In genomic region chr10:22317771-22318565, GRCh38 we compare ENCODE assay signal across 2 cellular contexts.
TF ChIP-seq lines count a peak whose summit lies in the region.

No MANE protein-coding gene starts in this region.

TF ChIP-seq in IMR-90, 13 proteins besides CTCF, POLR2A, EP300 and RAD21:
- TF ChIP-seq NFE2L2 (IDR thresholded peaks at IDR 0.05; ENCODE audit: low read depth, low read length): no peak
- no peak for TF ChIP-seq BHLHE40 (IDR thresholded peaks at IDR 0.05; ENCODE audit: low read depth, low read length)
- TF ChIP-seq SMC3 (IDR thresholded peaks at IDR 0.05; ENCODE audit: low read depth, low read length): no peak
- TF ChIP-seq FOS (IDR thresholded peaks at IDR 0.05; ENCODE audit: low read depth, low read length): no peak
- no peak for TF ChIP-seq USF2 (IDR thresholded peaks at IDR 0.05; ENCODE audit: low read depth, low read length)
- TF ChIP-seq RFX5 (IDR thresholded peaks at IDR 0.05; ENCODE audit: low read depth, low read length): no peak
- no peak for TF ChIP-seq CHD1 (IDR thresholded peaks at IDR 0.05; ENCODE audit: low read depth, low read length)
- TF ChIP-seq RCOR1 (IDR thresholded peaks at IDR 0.05; ENCODE audit: insufficient replicate concordance, low read length): no peak
- no peak for TF ChIP-seq MAZ (IDR thresholded peaks at IDR 0.05; ENCODE audit: borderline replicate concordance, low read depth, low read length)
- no peak for TF ChIP-seq MXI1 (IDR thresholded peaks at IDR 0.05; ENCODE audit: borderline replicate concordance, low read depth, low read length)
- TF ChIP-seq CEBPB (IDR thresholded peaks at IDR 0.05; ENCODE audit: low read depth, low read length): no peak
- TF ChIP-seq ELK1 (IDR thresholded peaks at IDR 0.05; ENCODE audit: borderline replicate concordance, low read depth, low read length): no peak
- no peak for TF ChIP-seq MAFK (IDR thresholded peaks at IDR 0.05; ENCODE audit: low read depth, low read length)

TF ChIP-seq in GM12878, 131 proteins besides CTCF, POLR2A, EP300 and RAD21:
- TF ChIP-seq RBBP5 (conservative IDR thresholded peaks at IDR 0.05) (no peak), JUND (IDR thresholded peaks at IDR 0.05; ENCODE audit: low read depth, low read length) (no peak), ZBTB4 (CRISPR knock-in tag; IDR thresholded peaks at IDR 0.05) (no peak), CBFB (IDR thresholded peaks at IDR 0.05; ENCODE audit: low read depth) (no peak), ZNF274 (IDR thresholded peaks at IDR 0.05; ENCODE audit: insufficient read depth, insufficient read length) (no peak), NKRF (conservative IDR thresholded peaks at IDR 0.05) (no peak), RUNX3 (IDR thresholded peaks at IDR 0.05; ENCODE audit: low read length) (no peak), POLR2AphosphoS2 (IDR thresholded peaks at IDR 0.05; ENCODE audit: low read depth, low read length) (no peak), MTA3 (IDR thresholded peaks at IDR 0.05; ENCODE audit: borderline replicate concordance, low read length) (no peak), STAT3 (IDR thresholded peaks at IDR 0.05; ENCODE audit: low read depth, low read length) (no peak), PAX8 (IDR thresholded peaks at IDR 0.05) (no peak), NRF1 (conservative IDR thresholded peaks at IDR 0.05; ENCODE audit: low read depth, low read length) (no peak), BCL3 (IDR thresholded peaks at IDR 0.05; ENCODE audit: borderline replicate concordance, insufficient read depth, low read depth, low read length, poor library complexity, severe bottlenecking) (no peak), ATF7 (IDR thresholded peaks at IDR 0.05; ENCODE audit: low read depth) (no peak), HDAC2 (IDR thresholded peaks at IDR 0.05) (no peak), BACH1 (IDR thresholded peaks at IDR 0.05; ENCODE audit: borderline replicate concordance) (no peak)
- TF ChIP-seq, protein P1, sequence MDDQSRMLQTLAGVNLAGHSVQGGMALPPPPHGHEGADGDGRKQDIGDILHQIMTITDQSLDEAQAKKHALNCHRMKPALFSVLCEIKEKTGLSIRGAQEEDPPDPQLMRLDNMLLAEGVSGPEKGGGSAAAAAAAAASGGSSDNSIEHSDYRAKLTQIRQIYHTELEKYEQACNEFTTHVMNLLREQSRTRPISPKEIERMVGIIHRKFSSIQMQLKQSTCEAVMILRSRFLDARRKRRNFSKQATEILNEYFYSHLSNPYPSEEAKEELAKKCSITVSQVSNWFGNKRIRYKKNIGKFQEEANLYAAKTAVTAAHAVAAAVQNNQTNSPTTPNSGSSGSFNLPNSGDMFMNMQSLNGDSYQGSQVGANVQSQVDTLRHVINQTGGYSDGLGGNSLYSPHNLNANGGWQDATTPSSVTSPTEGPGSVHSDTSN (IDR thresholded peaks at IDR 0.05; ENCODE audit: insufficient replicate concordance, low read depth, low read length): no peak
- TF ChIP-seq, protein P2, sequence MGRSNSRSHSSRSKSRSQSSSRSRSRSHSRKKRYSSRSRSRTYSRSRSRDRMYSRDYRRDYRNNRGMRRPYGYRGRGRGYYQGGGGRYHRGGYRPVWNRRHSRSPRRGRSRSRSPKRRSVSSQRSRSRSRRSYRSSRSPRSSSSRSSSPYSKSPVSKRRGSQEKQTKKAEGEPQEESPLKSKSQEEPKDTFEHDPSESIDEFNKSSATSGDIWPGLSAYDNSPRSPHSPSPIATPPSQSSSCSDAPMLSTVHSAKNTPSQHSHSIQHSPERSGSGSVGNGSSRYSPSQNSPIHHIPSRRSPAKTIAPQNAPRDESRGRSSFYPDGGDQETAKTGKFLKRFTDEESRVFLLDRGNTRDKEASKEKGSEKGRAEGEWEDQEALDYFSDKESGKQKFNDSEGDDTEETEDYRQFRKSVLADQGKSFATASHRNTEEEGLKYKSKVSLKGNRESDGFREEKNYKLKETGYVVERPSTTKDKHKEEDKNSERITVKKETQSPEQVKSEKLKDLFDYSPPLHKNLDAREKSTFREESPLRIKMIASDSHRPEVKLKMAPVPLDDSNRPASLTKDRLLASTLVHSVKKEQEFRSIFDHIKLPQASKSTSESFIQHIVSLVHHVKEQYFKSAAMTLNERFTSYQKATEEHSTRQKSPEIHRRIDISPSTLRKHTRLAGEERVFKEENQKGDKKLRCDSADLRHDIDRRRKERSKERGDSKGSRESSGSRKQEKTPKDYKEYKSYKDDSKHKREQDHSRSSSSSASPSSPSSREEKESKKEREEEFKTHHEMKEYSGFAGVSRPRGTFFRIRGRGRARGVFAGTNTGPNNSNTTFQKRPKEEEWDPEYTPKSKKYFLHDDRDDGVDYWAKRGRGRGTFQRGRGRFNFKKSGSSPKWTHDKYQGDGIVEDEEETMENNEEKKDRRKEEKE (IDR thresholded peaks at IDR 0.05): no peak
TF ChIP-seq in GM12878: peak in this region for 0.
